In genomic region chr17:3762922-3763776, GRCh38 we compare ENCODE assay signal across 12 cellular contexts. TPM values are rescaled to one million over a fixed set of nuclear protein-coding genes. Genes with fewer than 3 reads are reported as not detected.
DNase-seq lines count a peak whose midpoint lies in the region; ATAC-seq lines count a peak whose summit lies in the region.
"Had no signal": no experiment of that assay in that cellular context is flagged by ENCODE, and none has a peak within 500 bp of the region (broad histone marks: within the 10 kb centered on the region; RNA-seq: fewer than 3 reads in every experiment).

No MANE protein-coding gene starts in this region.

- peak in 1 of 3 donors; percentile 88 for DNase-seq in CD4-positive, CD25-positive, alpha-beta regulatory T cell
- peak; percentile 42 for DNase-seq in activated gamma-delta T cell treated with anti-CD3 and anti-CD28 coated beads, Interleukin-2, amount 50 U/mL, for 16 hours (ENCODE audit: low read depth)
- DNase-seq in NCI-H2227 treated with DMSO at 0.1 percent for 48 hours (lab: John Stamatoyannopoulos, UW) (no peak), NCI-H2171 (lab: John Stamatoyannopoulos, UW) (no peak)
- DNase-seq: hippocampal formation, retina had no signal

- no peak overlapping the region for H3K4me3 ChIP-seq in CD4-positive, CD25-positive, alpha-beta regulatory T cell (ENCODE audit: low read depth, low read length)

- peaks cover 33% of the 10 kb centered on the region for H3K4me1 ChIP-seq in CD4-positive, CD25-positive, alpha-beta regulatory T cell (ENCODE audit: control insufficient read depth, insufficient read depth, low read length, poor library complexity, severe bottlenecking)
- H3K4me1 ChIP-seq: vagina had no signal

- H3K4me3 Mint-ChIP-seq in CD4-positive, CD25-positive, alpha-beta regulatory T cell = peak overlapping the region in 2 of 4 donors; percentile 17 to 50

- H3K27ac Mint-ChIP-seq in CD4-positive, CD25-positive, alpha-beta regulatory T cell = peak overlapping the region in 2 of 3 donors; percentile 42 to 67

- H3K36me3 ChIP-seq in CD4-positive, CD25-positive, alpha-beta regulatory T cell (ENCODE audit: control insufficient read depth, insufficient read depth, low read length) = no peaks in the 10 kb centered on the region
- H3K36me3 ChIP-seq: vagina had no signal

- no peaks in the 10 kb centered on the region for H3K27me3 ChIP-seq in CD4-positive, CD25-positive, alpha-beta regulatory T cell (ENCODE audit: control insufficient read depth, insufficient read depth, low read length)
- H3K27me3 ChIP-seq: vagina had no signal

- H3K27me3 Mint-ChIP-seq in CD4-positive, CD25-positive, alpha-beta regulatory T cell = no peaks in the 10 kb centered on the region

- no peaks in the 10 kb centered on the region for H3K36me3 Mint-ChIP-seq in CD4-positive, CD25-positive, alpha-beta regulatory T cell

- peak; percentile 44 to 48 for ATAC-seq in CD4-positive, CD25-positive, alpha-beta regulatory T cell (ENCODE audit: low read depth in 2 of 2)
- peak; percentile 68 for ATAC-seq in GM18868 (IDR thresholded peaks at IDR 0.05; ENCODE audit: unreplicated experiment)
- peak; percentile 76 for ATAC-seq in HG03175 (IDR thresholded peaks at IDR 0.05; ENCODE audit: unreplicated experiment)
- no peak for ATAC-seq in GM21737 (IDR thresholded peaks at IDR 0.05; ENCODE audit: unreplicated experiment)
- ATAC-seq in GM18858 (IDR thresholded peaks at IDR 0.05; ENCODE audit: unreplicated experiment) = no peak
- ATAC-seq: Right ventricle myocardium inferior had no signal

- peaks cover 0 to 42% (median 29%) of the 10 kb centered on the region in 4 donors for H3K4me1 Mint-ChIP-seq in CD4-positive, CD25-positive, alpha-beta regulatory T cell

- no peaks in the 10 kb centered on the region for H3K9me3 ChIP-seq in CD4-positive, CD25-positive, alpha-beta regulatory T cell (ENCODE audit: control insufficient read depth in 2 of 2, low read length in 2 of 2)
- H3K9me3 ChIP-seq: vagina had no signal

- H3K9me3 Mint-ChIP-seq in CD4-positive, CD25-positive, alpha-beta regulatory T cell = peaks cover 0 to 5% (median 0%) of the 10 kb centered on the region in 7 donors

- no peak overlapping the region for H3K27ac ChIP-seq in CD4-positive, CD25-positive, alpha-beta regulatory T cell (ENCODE audit: insufficient read depth, low read length, poor library complexity, severe bottlenecking)
- H3K27ac ChIP-seq: vagina had no signal

RNA-seq across cellular contexts. Expression of gene ITGAE, which starts 37.8 kb away (rescaled TPM):
- 14.2 TPM for total RNA-seq in CD4-positive, CD25-positive, alpha-beta regulatory T cell
- polyA plus RNA-seq in CD4-positive, CD25-positive, alpha-beta regulatory T cell = 10 to 100 TPM; 32.5 to 46.4 (median 38.9) TPM

RNA-seq across cellular contexts. Expression of gene HASPIN, which starts 39.4 kb away (rescaled TPM):
- total RNA-seq in CD4-positive, CD25-positive, alpha-beta regulatory T cell = 0.27 TPM
- polyA plus RNA-seq in CD4-positive, CD25-positive, alpha-beta regulatory T cell = under 1 TPM; 0.07 to 0.53 (median 0.34) TPM

Comparison
In these comparisons a context has a peak if more than half of its experiments do, and no peak if none do; other contexts are left out.
1. ATAC-seq: peak in CD4-positive, CD25-positive, alpha-beta regulatory T cell (2 of 2), GM18868 (single experiment) and HG03175 (single experiment); none in GM21737 (single experiment) and GM18858 (single experiment).